In genomic region chr6:31403283-31403989, GRCh38 we compare ENCODE assay signal across 1 cellular context.
TF ChIP-seq lines count a peak whose summit lies in the region.

MICA (plus strand) TSS chr6:31403595; CDS start chr6:31403633, 38 bp downstream.

TF ChIP-seq in HepG2, 621 proteins besides CTCF, POLR2A, EP300 and RAD21 (continued from another document and continues in another):
- TF ChIP-seq, protein P1, sequence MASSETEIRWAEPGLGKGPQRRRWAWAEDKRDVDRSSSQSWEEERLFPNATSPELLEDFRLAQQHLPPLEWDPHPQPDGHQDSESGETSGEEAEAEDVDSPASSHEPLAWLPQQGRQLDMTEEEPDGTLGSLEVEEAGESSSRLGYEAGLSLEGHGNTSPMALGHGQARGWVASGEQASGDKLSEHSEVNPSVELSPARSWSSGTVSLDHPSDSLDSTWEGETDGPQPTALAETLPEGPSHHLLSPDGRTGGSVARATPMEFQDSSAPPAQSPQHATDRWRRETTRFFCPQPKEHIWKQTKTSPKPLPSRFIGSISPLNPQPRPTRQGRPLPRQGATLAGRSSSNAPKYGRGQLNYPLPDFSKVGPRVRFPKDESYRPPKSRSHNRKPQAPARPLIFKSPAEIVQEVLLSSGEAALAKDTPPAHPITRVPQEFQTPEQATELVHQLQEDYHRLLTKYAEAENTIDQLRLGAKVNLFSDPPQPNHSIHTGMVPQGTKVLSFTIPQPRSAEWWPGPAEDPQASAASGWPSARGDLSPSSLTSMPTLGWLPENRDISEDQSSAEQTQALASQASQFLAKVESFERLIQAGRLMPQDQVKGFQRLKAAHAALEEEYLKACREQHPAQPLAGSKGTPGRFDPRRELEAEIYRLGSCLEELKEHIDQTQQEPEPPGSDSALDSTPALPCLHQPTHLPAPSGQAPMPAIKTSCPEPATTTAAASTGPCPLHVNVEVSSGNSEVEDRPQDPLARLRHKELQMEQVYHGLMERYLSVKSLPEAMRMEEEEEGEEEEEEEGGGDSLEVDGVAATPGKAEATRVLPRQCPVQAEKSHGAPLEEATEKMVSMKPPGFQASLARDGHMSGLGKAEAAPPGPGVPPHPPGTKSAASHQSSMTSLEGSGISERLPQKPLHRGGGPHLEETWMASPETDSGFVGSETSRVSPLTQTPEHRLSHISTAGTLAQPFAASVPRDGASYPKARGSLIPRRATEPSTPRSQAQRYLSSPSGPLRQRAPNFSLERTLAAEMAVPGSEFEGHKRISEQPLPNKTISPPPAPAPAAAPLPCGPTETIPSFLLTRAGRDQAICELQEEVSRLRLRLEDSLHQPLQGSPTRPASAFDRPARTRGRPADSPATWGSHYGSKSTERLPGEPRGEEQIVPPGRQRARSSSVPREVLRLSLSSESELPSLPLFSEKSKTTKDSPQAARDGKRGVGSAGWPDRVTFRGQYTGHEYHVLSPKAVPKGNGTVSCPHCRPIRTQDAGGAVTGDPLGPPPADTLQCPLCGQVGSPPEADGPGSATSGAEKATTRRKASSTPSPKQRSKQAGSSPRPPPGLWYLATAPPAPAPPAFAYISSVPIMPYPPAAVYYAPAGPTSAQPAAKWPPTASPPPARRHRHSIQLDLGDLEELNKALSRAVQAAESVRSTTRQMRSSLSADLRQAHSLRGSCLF (CRISPR knock-in tag; IDR thresholded peaks at IDR 0.05; ENCODE audit: borderline replicate concordance), result peak; percentile 89
- TF ChIP-seq SP140L (CRISPR knock-in tag; IDR thresholded peaks at IDR 0.05; ENCODE audit: borderline replicate concordance), result peak; percentile 50; the same call in 1 of the 2 replicates
- TF ChIP-seq, protein P2, sequence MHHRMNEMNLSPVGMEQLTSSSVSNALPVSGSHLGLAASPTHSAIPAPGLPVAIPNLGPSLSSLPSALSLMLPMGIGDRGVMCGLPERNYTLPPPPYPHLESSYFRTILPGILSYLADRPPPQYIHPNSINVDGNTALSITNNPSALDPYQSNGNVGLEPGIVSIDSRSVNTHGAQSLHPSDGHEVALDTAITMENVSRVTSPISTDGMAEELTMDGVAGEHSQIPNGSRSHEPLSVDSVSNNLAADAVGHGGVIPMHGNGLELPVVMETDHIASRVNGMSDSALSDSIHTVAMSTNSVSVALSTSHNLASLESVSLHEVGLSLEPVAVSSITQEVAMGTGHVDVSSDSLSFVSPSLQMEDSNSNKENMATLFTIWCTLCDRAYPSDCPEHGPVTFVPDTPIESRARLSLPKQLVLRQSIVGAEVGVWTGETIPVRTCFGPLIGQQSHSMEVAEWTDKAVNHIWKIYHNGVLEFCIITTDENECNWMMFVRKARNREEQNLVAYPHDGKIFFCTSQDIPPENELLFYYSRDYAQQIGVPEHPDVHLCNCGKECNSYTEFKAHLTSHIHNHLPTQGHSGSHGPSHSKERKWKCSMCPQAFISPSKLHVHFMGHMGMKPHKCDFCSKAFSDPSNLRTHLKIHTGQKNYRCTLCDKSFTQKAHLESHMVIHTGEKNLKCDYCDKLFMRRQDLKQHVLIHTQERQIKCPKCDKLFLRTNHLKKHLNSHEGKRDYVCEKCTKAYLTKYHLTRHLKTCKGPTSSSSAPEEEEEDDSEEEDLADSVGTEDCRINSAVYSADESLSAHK (CRISPR knock-in tag; IDR thresholded peaks at IDR 0.05; ENCODE audit: borderline replicate concordance), result no peak
- no peak for TF ChIP-seq ZNF121 (CRISPR knock-in tag; IDR thresholded peaks at IDR 0.05)
- TF ChIP-seq ZNF501 (CRISPR knock-in tag; IDR thresholded peaks at IDR 0.05), result peak; percentile 89
- TF ChIP-seq CENPX (CRISPR knock-in tag; IDR thresholded peaks at IDR 0.05), result no peak
- 0 out of 2 replicates have a peak, but pooled peaks have one; percentile 10 for TF ChIP-seq THRA (CRISPR knock-in tag; IDR thresholded peaks at IDR 0.05; ENCODE audit: borderline replicate concordance)
- peak; percentile 54 for TF ChIP-seq HNRNPLL (IDR thresholded peaks at IDR 0.05; ENCODE audit: low read depth, low read length, poor library complexity, severe bottlenecking)
- no peak; the same call in 1 of the 2 replicates for TF ChIP-seq ZNF747 (CRISPR knock-in tag; IDR thresholded peaks at IDR 0.05; ENCODE audit: borderline replicate concordance)
- peak; percentile 57; the same call in 1 of the 2 replicates for TF ChIP-seq THAP9 (CRISPR knock-in tag; IDR thresholded peaks at IDR 0.05; ENCODE audit: borderline replicate concordance)
- TF ChIP-seq PBX3 (CRISPR knock-in tag; IDR thresholded peaks at IDR 0.05; ENCODE audit: borderline replicate concordance), result peak; percentile 88; the same call in 1 of the 2 replicates
- TF ChIP-seq NR2C2 (CRISPR knock-in tag; IDR thresholded peaks at IDR 0.05; ENCODE audit: borderline replicate concordance), result no peak; the same call in 1 of the 2 replicates
- peak; percentile 61; the same call in 1 of the 2 replicates for TF ChIP-seq ZNF280B (CRISPR knock-in tag; IDR thresholded peaks at IDR 0.05; ENCODE audit: borderline replicate concordance)
- no peak for TF ChIP-seq SMAD3 (CRISPR knock-in tag; IDR thresholded peaks at IDR 0.05)
- peak; percentile 77 for TF ChIP-seq HES4 (CRISPR knock-in tag; IDR thresholded peaks at IDR 0.05; ENCODE audit: borderline replicate concordance)
- peak; percentile 30 for TF ChIP-seq ZNF451 (CRISPR knock-in tag; IDR thresholded peaks at IDR 0.05)
- no peak for TF ChIP-seq ATM (IDR thresholded peaks at IDR 0.05; ENCODE audit: borderline replicate concordance)
- 0 out of 2 replicates have a peak, but pooled peaks have one; percentile 73 for TF ChIP-seq LRRFIP1 (CRISPR knock-in tag; conservative IDR thresholded peaks at IDR 0.05)
- TF ChIP-seq NR3C1 (CRISPR knock-in tag; IDR thresholded peaks at IDR 0.05), result no peak
- peak; percentile 39 for TF ChIP-seq ZNF776 (CRISPR knock-in tag; IDR thresholded peaks at IDR 0.05)
- TF ChIP-seq SP5 (CRISPR knock-in tag; IDR thresholded peaks at IDR 0.05; ENCODE audit: borderline replicate concordance, low read depth), result peak; percentile 46; the same call in 1 of the 2 replicates
- peak; percentile 90 for TF ChIP-seq TAF1 (CRISPR knock-in tag; IDR thresholded peaks at IDR 0.05)
- no peak for TF ChIP-seq ZNF761 (CRISPR knock-in tag; conservative IDR thresholded peaks at IDR 0.05)
- TF ChIP-seq ZNF589 (CRISPR knock-in tag; conservative IDR thresholded peaks at IDR 0.05), result peak; percentile 51
- TF ChIP-seq MBD4 (IDR thresholded peaks at IDR 0.05; ENCODE audit: borderline replicate concordance, low read length), result no peak
- TF ChIP-seq STAG1 (CRISPR knock-in tag; IDR thresholded peaks at IDR 0.05), result no peak
- TF ChIP-seq SMC3 (IDR thresholded peaks at IDR 0.05; ENCODE audit: low read length), result no peak
- no peak for TF ChIP-seq SRSF9 (IDR thresholded peaks at IDR 0.05; ENCODE audit: borderline replicate concordance, insufficient read depth, low read depth, low read length, poor library complexity, severe bottlenecking)
- TF ChIP-seq HOXA5 (CRISPR knock-in tag; IDR thresholded peaks at IDR 0.05), result peak; percentile 96
- TF ChIP-seq KDM5B (CRISPR knock-in tag; IDR thresholded peaks at IDR 0.05; ENCODE audit: borderline replicate concordance), result peak; percentile 83
- TF ChIP-seq ZNF660 (CRISPR knock-in tag; IDR thresholded peaks at IDR 0.05; ENCODE audit: borderline replicate concordance, low read depth), result no peak
- TF ChIP-seq ZNF17 (CRISPR knock-in tag; IDR thresholded peaks at IDR 0.05), result no peak
- TF ChIP-seq SOX5 (CRISPR knock-in tag; IDR thresholded peaks at IDR 0.05; ENCODE audit: borderline replicate concordance), result peak; percentile 26; the same call in 1 of the 2 replicates
- peak; percentile 54 for TF ChIP-seq ZNF124 (CRISPR knock-in tag; IDR thresholded peaks at IDR 0.05)
- TF ChIP-seq AHR (CRISPR knock-in tag; IDR thresholded peaks at IDR 0.05), result no peak; the same call in 1 of the 2 replicates
- no peak for TF ChIP-seq FOXM1 (CRISPR knock-in tag; IDR thresholded peaks at IDR 0.05)
- TF ChIP-seq, protein P3, sequence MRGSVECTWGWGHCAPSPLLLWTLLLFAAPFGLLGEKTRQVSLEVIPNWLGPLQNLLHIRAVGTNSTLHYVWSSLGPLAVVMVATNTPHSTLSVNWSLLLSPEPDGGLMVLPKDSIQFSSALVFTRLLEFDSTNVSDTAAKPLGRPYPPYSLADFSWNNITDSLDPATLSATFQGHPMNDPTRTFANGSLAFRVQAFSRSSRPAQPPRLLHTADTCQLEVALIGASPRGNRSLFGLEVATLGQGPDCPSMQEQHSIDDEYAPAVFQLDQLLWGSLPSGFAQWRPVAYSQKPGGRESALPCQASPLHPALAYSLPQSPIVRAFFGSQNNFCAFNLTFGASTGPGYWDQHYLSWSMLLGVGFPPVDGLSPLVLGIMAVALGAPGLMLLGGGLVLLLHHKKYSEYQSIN (CRISPR knock-in tag; IDR thresholded peaks at IDR 0.05; ENCODE audit: borderline replicate concordance), result no peak
- TF ChIP-seq ZNF792 (CRISPR knock-in tag; IDR thresholded peaks at IDR 0.05), result peak; percentile 85
- TF ChIP-seq, protein P4, sequence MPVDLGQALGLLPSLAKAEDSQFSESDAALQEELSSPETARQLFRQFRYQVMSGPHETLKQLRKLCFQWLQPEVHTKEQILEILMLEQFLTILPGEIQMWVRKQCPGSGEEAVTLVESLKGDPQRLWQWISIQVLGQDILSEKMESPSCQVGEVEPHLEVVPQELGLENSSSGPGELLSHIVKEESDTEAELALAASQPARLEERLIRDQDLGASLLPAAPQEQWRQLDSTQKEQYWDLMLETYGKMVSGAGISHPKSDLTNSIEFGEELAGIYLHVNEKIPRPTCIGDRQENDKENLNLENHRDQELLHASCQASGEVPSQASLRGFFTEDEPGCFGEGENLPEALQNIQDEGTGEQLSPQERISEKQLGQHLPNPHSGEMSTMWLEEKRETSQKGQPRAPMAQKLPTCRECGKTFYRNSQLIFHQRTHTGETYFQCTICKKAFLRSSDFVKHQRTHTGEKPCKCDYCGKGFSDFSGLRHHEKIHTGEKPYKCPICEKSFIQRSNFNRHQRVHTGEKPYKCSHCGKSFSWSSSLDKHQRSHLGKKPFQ (CRISPR knock-in tag; IDR thresholded peaks at IDR 0.05; ENCODE audit: insufficient replicate concordance), result peak; percentile 85
- TF ChIP-seq PLRG1 (conservative IDR thresholded peaks at IDR 0.05), result no peak
- TF ChIP-seq ZNF432 (CRISPR knock-in tag; IDR thresholded peaks at IDR 0.05; ENCODE audit: borderline replicate concordance), result peak; percentile 18; the same call in 1 of the 2 replicates
